ENCODE assay signal across 18 cellular contexts in genomic region chr2:13821255-13821880, GRCh38.
DNase-seq lines count a peak whose midpoint lies in the region; ATAC-seq and TF ChIP-seq lines count a peak whose summit lies in the region.
"Had no signal": no experiment of that assay in that cellular context is flagged by ENCODE, and none has a peak within 500 bp of the region (broad histone marks: within the 10 kb centered on the region; RNA-seq: fewer than 3 reads in every experiment).

No MANE protein-coding gene starts in this region.

- H3K9me3 ChIP-seq in mammary epithelial cell (replicated peaks; ENCODE audit: insufficient read depth, low read length) (no peaks in the 10 kb centered on the region), mesenchymal stem cell (ENCODE audit: control insufficient read depth, low read length) (no peaks in the 10 kb centered on the region)
- H3K9me3 ChIP-seq: ascending aorta; BLaER1 treated with 17β-estradiol and CSF1 and Interleukin-3, amounts not matched to agents 10 nM and 100 nM had no signal

- no peaks in the 10 kb centered on the region for H4K20me1 ChIP-seq in mammary epithelial cell (ENCODE audit: insufficient read depth, low read length)
- H4K20me1 ChIP-seq: BLaER1 treated with 17β-estradiol and CSF1 and Interleukin-3, amounts not matched to agents 10 nM and 100 nM had no signal

- no peak overlapping the region for H2BK12ac ChIP-seq in mesenchymal stem cell (ENCODE audit: low read length in 2 of 2)

- H3K27me3 ChIP-seq in mammary epithelial cell (ENCODE audit: insufficient read depth, low read length) (no peaks in the 10 kb centered on the region), mesenchymal stem cell (ENCODE audit: control insufficient read depth in 1 of 2, insufficient read depth in 1 of 2, low read length in 2 of 2) (no peaks in the 10 kb centered on the region)
- H3K27me3 ChIP-seq: ascending aorta; BLaER1 treated with 17β-estradiol and CSF1 and Interleukin-3, amounts not matched to agents 10 nM and 100 nM had no signal

- H3K79me2 ChIP-seq in mammary epithelial cell (ENCODE audit: insufficient read depth, low read length), result no peaks in the 10 kb centered on the region

- H3K27ac ChIP-seq in mammary epithelial cell (ENCODE audit: insufficient read depth, low read depth, low read length), result no peak overlapping the region
- H3K27ac ChIP-seq in mesenchymal stem cell (ENCODE audit: low read length, poor library complexity, severe bottlenecking), result no peak overlapping the region
- H3K27ac ChIP-seq: ascending aorta; BLaER1 treated with 17β-estradiol and CSF1 and Interleukin-3, amounts not matched to agents 10 nM and 100 nM; HL-60 had no signal

- H3K4me3 ChIP-seq in mammary epithelial cell (replicated peaks in 1 of 3; ENCODE audit: insufficient read depth in 1 of 3, low read depth in 2 of 3, low read length in 3 of 3), result no peak overlapping the region
- no peak overlapping the region for H3K4me3 ChIP-seq in mesenchymal stem cell (ENCODE audit: insufficient read depth in 1 of 2, low read depth in 1 of 2, low read length in 2 of 2)
- H3K4me3 ChIP-seq: ascending aorta; BLaER1 treated with 17β-estradiol and CSF1 and Interleukin-3, amounts not matched to agents 10 nM and 100 nM had no signal

- no peak overlapping the region for H3K4ac ChIP-seq in mesenchymal stem cell (ENCODE audit: low read depth in 1 of 2, low read length in 2 of 2)

- H3K9ac ChIP-seq in mammary epithelial cell (ENCODE audit: insufficient read depth, low read length) (no peak overlapping the region), mesenchymal stem cell (ENCODE audit: low read length) (peak overlapping the region; percentile 34)
- H3K9ac ChIP-seq: BLaER1 treated with 17β-estradiol and CSF1 and Interleukin-3, amounts not matched to agents 10 nM and 100 nM had no signal

- no peaks in the 10 kb centered on the region for H3K36me3 ChIP-seq in mammary epithelial cell (ENCODE audit: insufficient read depth, low read length)
- no peaks in the 10 kb centered on the region for H3K36me3 ChIP-seq in mesenchymal stem cell (ENCODE audit: control insufficient read depth in 1 of 2, insufficient read depth in 2 of 2, low read depth in 1 of 2, low read length in 2 of 2)
- H3K36me3 ChIP-seq: ascending aorta; BLaER1 treated with 17β-estradiol and CSF1 and Interleukin-3, amounts not matched to agents 10 nM and 100 nM had no signal

- H3K18ac ChIP-seq in mesenchymal stem cell (ENCODE audit: low read depth in 1 of 2, low read length in 2 of 2), result no peak overlapping the region

- CTCF ChIA-PET in mammary epithelial cell (lab: Charles Lee; ENCODE audit: low non-redundant PET), result no interaction called here

- in situ Hi-C loops in mammary epithelial cell (cut with MboI; ENCODE audit: low sequenced_read_pairs in 2 of 2), result no loop called here

- intact Hi-C loops in mammary epithelial cell (cut with micrococcal nuclease), result loop anchor here (1.0 kb wide), 1 partner anchor 43 kb away; no protein-coding TSS in a partner anchor

- no peak overlapping the region for H4K8ac ChIP-seq in mesenchymal stem cell (ENCODE audit: low read length)

- 66% methylated on average over 4 of the region's 4 CpGs for WGBS in mammary epithelial cell (ENCODE audit: low coverage, missing lambda C conversion rate)
- WGBS in mesenchymal stem cell, result 50% methylated on average over 3 of the region's 4 CpGs

- no peak overlapping the region for H4K91ac ChIP-seq in mesenchymal stem cell (ENCODE audit: low read length)

- H2BK120ac ChIP-seq in mesenchymal stem cell (ENCODE audit: low read depth, low read length), result no peak overlapping the region

- H2BK5ac ChIP-seq in mesenchymal stem cell (ENCODE audit: low read depth, low read length, poor library complexity, severe bottlenecking), result no peak overlapping the region

- ATAC-seq in GM21723 (IDR thresholded peaks at IDR 0.05; ENCODE audit: unreplicated experiment), result no peak

- BruUV-seq in mammary epithelial cell (replicated peaks; lab: Mats Ljungman, UMichigan), result no TSS peak

- peak; percentile 74 for DNase-seq in AG20443 (ENCODE audit: low spot score)
- DNase-seq in M059J (ENCODE audit: low read depth), result peak; percentile 11
- peak; percentile 68 for DNase-seq in mammary epithelial cell
- peak; percentile 39 for DNase-seq in mesenchymal stem cell
- DNase-seq in NOMO-1 (lab: John Stamatoyannopoulos, UW; ENCODE audit: unreplicated experiment in 2 of 2), result no peak
- DNase-seq in cerebellar nuclear complex (lab: John Stamatoyannopoulos, UW), result no peak
- no peak for DNase-seq in middle frontal gyrus (ENCODE audit: extremely low spot score, low spot score)
- DNase-seq: effector memory CD4-positive, alpha-beta T cell; head of caudate nucleus; kidney glomerular epithelial cell; NCI-H2081; NCI-H748 treated with DMSO at 0.1 percent for 48 hours; SHP77; stimulated activated CD4-positive, alpha-beta T cell treated with anti-CD3 and anti-CD28 coated beads, Interleukin-12 subunit alpha, Interleukin-12 subunit beta, amount 100 ng/mL, for 4 hours had no signal

- no peak overlapping the region for H2BK15ac ChIP-seq in mesenchymal stem cell (ENCODE audit: low read depth, poor library complexity, severe bottlenecking)

- H3K79me1 ChIP-seq in mesenchymal stem cell (replicated peaks; ENCODE audit: low read length, poor library complexity, severe bottlenecking), result no peaks in the 10 kb centered on the region

- H2AK5ac ChIP-seq in mesenchymal stem cell (ENCODE audit: low read length, severe bottlenecking), result no peak overlapping the region

- no peak overlapping the region for H3K23ac ChIP-seq in mesenchymal stem cell (ENCODE audit: low read length in 2 of 2)

- H3K4me2 ChIP-seq in mammary epithelial cell (ENCODE audit: insufficient read depth, low read depth, low read length), result no peak overlapping the region
- no peak overlapping the region for H3K4me2 ChIP-seq in mesenchymal stem cell (ENCODE audit: low read length, poor library complexity, severe bottlenecking)
- H3K4me2 ChIP-seq: BLaER1 treated with 17β-estradiol and CSF1 and Interleukin-3, amounts not matched to agents 10 nM and 100 nM had no signal

- H2AFZ ChIP-seq in mammary epithelial cell (ENCODE audit: low read depth, low read length) (no peak overlapping the region), mesenchymal stem cell (ENCODE audit: low read depth, low read length) (no peak overlapping the region)

- TF ChIP-seq CTCF in mammary epithelial cell (conservative IDR thresholded peaks at IDR 0.05 in 1 of 2, IDR thresholded peaks at IDR 0.05 in 1 of 2; ENCODE audit: extremely low read depth in 1 of 2, insufficient read depth in 1 of 2, low read depth in 1 of 2, low read length in 2 of 2), result no peak

- dilution Hi-C loops in mammary epithelial cell (cut with HindIII; ENCODE audit: low sequenced_read_pairs), result no loop called here

- no peak overlapping the region for H3K14ac ChIP-seq in mesenchymal stem cell (ENCODE audit: low read length in 2 of 2)

- H3K4me1 ChIP-seq in mammary epithelial cell (ENCODE audit: insufficient read depth, low read length) (no peaks in the 10 kb centered on the region), mesenchymal stem cell (ENCODE audit: control insufficient read depth, insufficient read depth, low read depth, low read length) (no peaks in the 10 kb centered on the region)
- H3K4me1 ChIP-seq: ascending aorta; BLaER1 treated with 17β-estradiol and CSF1 and Interleukin-3, amounts not matched to agents 10 nM and 100 nM had no signal

Comparison
In these comparisons a context has a peak if more than half of its experiments do, and no peak if none do; other contexts are left out.
1. DNase-seq: peak in AG20443 (single experiment), M059J (single experiment), mammary epithelial cell (single experiment) and mesenchymal stem cell (single experiment); none in NOMO-1 (0 of 2), cerebellar nuclear complex (0 of 2) and middle frontal gyrus (single experiment).